10 cellular contexts compared by ENCODE assay signal in genomic region chr1:163571950-163572349, GRCh38.
"Had no signal": no experiment of that assay in that cellular context is flagged by ENCODE, and none has a peak within 500 bp of the region (broad histone marks: within the 10 kb centered on the region; RNA-seq: fewer than 3 reads in every experiment).

No MANE protein-coding gene starts in this region.

- H3K36me3 Mint-ChIP-seq: IgD-negative memory B cell had no signal

- H3K9me3 Mint-ChIP-seq: GM23338 had no signal

- FAIRE-seq: H1, H54, HepG2 had no signal

- H3K27ac Mint-ChIP-seq: GM23338, H9, IgD-negative memory B cell had no signal

- H3K4me3 ChIP-seq: GM23338 had no signal

- H3K27me3 Mint-ChIP-seq: IgD-negative memory B cell had no signal

- H3K27ac ChIP-seq: HL-60, KMS-11 had no signal

- ATAC-seq: GM23338, HepG2 had no signal

- H3K4me3 Mint-ChIP-seq: GM23338, H9, IgD-negative memory B cell had no signal

- DNase-seq: H9, HCEC 1CT, KBM-7 had no signal
